Comparison of ENCODE assay signal across 1 cellular context in genomic region chr16:50290856-50291255, GRCh38.
TF ChIP-seq lines count a peak whose summit lies in the region.

No MANE protein-coding gene starts in this region.

TF ChIP-seq in WTC11, 78 proteins besides CTCF, POLR2A, EP300 and RAD21 (continued from another document):
- TF ChIP-seq FOXP1 (CRISPR knock-in tag; IDR thresholded peaks at IDR 0.05; ENCODE audit: borderline replicate concordance) (no peak), RORB (CRISPR knock-in tag; IDR thresholded peaks at IDR 0.05) (no peak)
